Comparison of ENCODE assay signal across 16 cellular contexts in the genomic region with DNA sequence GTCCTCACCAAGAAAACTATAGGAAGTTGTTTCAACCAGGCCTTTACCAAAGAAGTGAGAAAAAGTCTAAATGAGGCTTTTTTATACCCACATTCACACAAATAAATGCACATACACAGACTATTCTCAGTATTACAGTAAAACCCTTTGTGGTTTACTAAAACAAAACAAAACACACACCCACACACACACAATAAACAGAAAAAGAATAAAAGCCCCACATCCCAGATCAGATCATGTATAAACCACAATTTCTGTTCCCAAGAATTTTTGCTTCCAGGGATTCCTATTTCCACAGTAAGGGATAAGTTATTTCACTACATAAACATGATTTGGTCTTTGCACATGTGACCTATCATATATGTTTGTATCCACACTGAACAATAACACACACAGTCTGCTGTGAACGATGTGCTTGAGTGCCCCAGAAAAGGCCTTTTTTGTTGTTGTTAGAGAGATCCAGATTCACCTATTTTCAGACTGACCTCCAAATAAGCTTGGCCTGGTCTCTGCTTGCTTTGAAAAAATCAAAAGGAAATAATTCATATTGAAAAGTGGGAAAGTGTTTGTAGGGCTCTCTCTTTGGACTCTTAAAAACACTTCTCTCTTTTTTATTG.
DNase-seq lines count a peak whose midpoint lies in the region; ATAC-seq and TF ChIP-seq lines count a peak whose summit lies in the region.
"Had no signal": no experiment of that assay in that cellular context is flagged by ENCODE, and none has a peak within 500 bp of the region (broad histone marks: within the 10 kb centered on the region; RNA-seq: fewer than 3 reads in every experiment).

No MANE protein-coding gene starts in this region.

- H3K9me2 ChIP-seq in OCI-LY7 (ENCODE audit: insufficient read depth, low read length) = no peaks in the 10 kb centered on the region

- H4K20me1 ChIP-seq in OCI-LY7 (ENCODE audit: insufficient read depth, low read length) = no peaks in the 10 kb centered on the region

- H3K4me2 ChIP-seq in OCI-LY7 (ENCODE audit: low read length) = peak overlapping the region; percentile 61; the same call in 1 of the 2 replicates
- H3K4me2 ChIP-seq: PC-9 had no signal

- DNase-seq in OCI-LY7 (ENCODE audit: low spot score) = no peak
- DNase-seq in endodermal cell = no peak
- no peak for DNase-seq in left lung
- no peak for DNase-seq in DMS153 treated with DMSO at 0.1 percent for 48 hours (lab: John Stamatoyannopoulos, UW; ENCODE audit: unreplicated experiment)
- DNase-seq in left cardiac atrium = no peak
- DNase-seq: CD4-positive, CD25-positive, alpha-beta regulatory T cell; GF-D8; MV-4-11; NCI-H1436; NCI-H2081; NCI-H226; NCI-H69; PC-9 had no signal

- H3K9me3 ChIP-seq in OCI-LY7 (ENCODE audit: low read length) = no peaks in the 10 kb centered on the region
- H3K9me3 ChIP-seq in endodermal cell (ENCODE audit: control insufficient read depth, low read length) = no peaks in the 10 kb centered on the region
- H3K9me3 ChIP-seq in neuron (ENCODE audit: low read length) = no peaks in the 10 kb centered on the region
- H3K9me3 ChIP-seq in left lung = no peaks in the 10 kb centered on the region

- H3K27me3 Mint-ChIP-seq in endodermal cell (ENCODE audit: insufficient read depth) = peaks cover 8% of the 10 kb centered on the region

- H3K27ac ChIP-seq in OCI-LY7 (ENCODE audit: low read depth, low read length, poor library complexity, severe bottlenecking) = no peak overlapping the region
- peak overlapping the region; percentile 61 for H3K27ac ChIP-seq in endodermal cell (ENCODE audit: low read depth, low read length)
- no peak overlapping the region for H3K27ac ChIP-seq in left lung
- H3K27ac ChIP-seq: PC-9, SK-N-MC had no signal

- peak overlapping the region; percentile 72 for H2AFZ ChIP-seq in OCI-LY7 (ENCODE audit: low read length)
- peak overlapping the region; percentile 97 for H2AFZ ChIP-seq in neuron (ENCODE audit: low read depth, low read length)
- H2AFZ ChIP-seq: PC-9 had no signal

- no peak overlapping the region for H3K4me3 Mint-ChIP-seq in endodermal cell
- H3K4me3 Mint-ChIP-seq: CD4-positive, CD25-positive, alpha-beta regulatory T cell had no signal

- intact Hi-C loops in OCI-LY7 (cut with micrococcal nuclease; ENCODE audit: unreplicated experiment) (no loop called here), left lung (cut with DNase I) (no loop called here), left cardiac atrium (cut with DNase I) (no loop called here)

- H3K4me1 ChIP-seq in OCI-LY7 (ENCODE audit: insufficient read depth, low read length, poor library complexity, severe bottlenecking) (peaks cover 33% of the 10 kb centered on the region), endodermal cell (ENCODE audit: control insufficient read depth, insufficient read depth, low read length) (no peaks in the 10 kb centered on the region), neuron (ENCODE audit: insufficient read depth, low read length) (peaks cover 43% of the 10 kb centered on the region), left lung (no peaks in the 10 kb centered on the region)

- no peak for TF ChIP-seq CTCF in OCI-LY7 (conservative IDR thresholded peaks at IDR 0.05; ENCODE audit: low read length)
- no peak for TF ChIP-seq CTCF in endodermal cell (conservative IDR thresholded peaks at IDR 0.05)
- no peak for TF ChIP-seq CTCF in left lung (IDR thresholded peaks at IDR 0.05)

- no peaks in the 10 kb centered on the region for H3K9me3 Mint-ChIP-seq in endodermal cell
- H3K9me3 Mint-ChIP-seq: CD4-positive, CD25-positive, alpha-beta regulatory T cell had no signal

- POLR2A ChIA-PET in OCI-LY7 (lab: Charles Lee) = interaction anchor here (0.8 to 2.9 kb wide), 3 partner anchors 10 to 803 kb away, joined by 3 to 14 read pairs (median 4); no protein-coding TSS in a partner anchor

- CTCF ChIA-PET in OCI-LY7 (lab: Charles Lee; ENCODE audit: unreplicated experiment) = no interaction called here

- H3K36me3 ChIP-seq in OCI-LY7 (ENCODE audit: insufficient read depth, low read length) (no peaks in the 10 kb centered on the region), endodermal cell (ENCODE audit: control insufficient read depth, insufficient read depth, low read length) (no peaks in the 10 kb centered on the region), neuron (ENCODE audit: insufficient read depth, low read length) (no peaks in the 10 kb centered on the region), left lung (no peaks in the 10 kb centered on the region)

- H3K9ac ChIP-seq in endodermal cell (ENCODE audit: extremely low read depth, low read length, poor library complexity, severe bottlenecking) = no peak overlapping the region

- peaks cover 6% of the 10 kb centered on the region for H3K4me1 Mint-ChIP-seq in endodermal cell
- H3K4me1 Mint-ChIP-seq: CD4-positive, CD25-positive, alpha-beta regulatory T cell had no signal

- H3K27me3 ChIP-seq in endodermal cell (ENCODE audit: control insufficient read depth, insufficient read depth, low read length, poor library complexity, severe bottlenecking) (no peaks in the 10 kb centered on the region), neuron (ENCODE audit: insufficient read depth, low read length) (no peaks in the 10 kb centered on the region), left lung (no peaks in the 10 kb centered on the region)

- peak; percentile 57 for ATAC-seq in GM18868 (IDR thresholded peaks at IDR 0.05; ENCODE audit: unreplicated experiment)
- no peak for ATAC-seq in left lung
- ATAC-seq in left cardiac atrium = no peak

- no TSS peak for BruUV-seq in OCI-LY7 (replicated peaks; lab: Mats Ljungman, UMichigan)

- no peaks in the 10 kb centered on the region for H3K36me3 Mint-ChIP-seq in endodermal cell (ENCODE audit: low read depth)
- H3K36me3 Mint-ChIP-seq: CD4-positive, CD25-positive, alpha-beta regulatory T cell had no signal

- no peak overlapping the region for H3K27ac Mint-ChIP-seq in endodermal cell
- H3K27ac Mint-ChIP-seq: CD4-positive, CD25-positive, alpha-beta regulatory T cell had no signal

- WGBS in endodermal cell (ENCODE audit: insufficient coverage in 1 of 2, insufficient read length in 1 of 2), 2 experiments = 73 to 75% methylated on average over 1 of the region's 1 CpG

- H3K4me3 ChIP-seq in OCI-LY7 (ENCODE audit: low read depth, low read length, poor library complexity, severe bottlenecking) (no peak overlapping the region), endodermal cell (ENCODE audit: low read length) (no peak overlapping the region), neuron (ENCODE audit: low read length) (no peak overlapping the region), left lung (no peak overlapping the region)
- H3K4me3 ChIP-seq: PC-9, SK-N-MC had no signal

- H3K79me2 ChIP-seq in OCI-LY7 (ENCODE audit: insufficient read depth, low read depth, low read length) = no peaks in the 10 kb centered on the region
